ENCODE assay signal across 11 cellular contexts in genomic region chr19:38917921-38918491, GRCh38. TPM values are rescaled to one million over a fixed set of nuclear protein-coding genes. Genes with fewer than 3 reads are reported as not detected.
DNase-seq lines count a peak whose midpoint lies in the region; ATAC-seq and TF ChIP-seq lines count a peak whose summit lies in the region.
"Had no signal": no experiment of that assay in that cellular context is flagged by ENCODE, and none has a peak within 500 bp of the region (broad histone marks: within the 10 kb centered on the region; RNA-seq: fewer than 3 reads in every experiment).

No MANE protein-coding gene starts in this region.

- H3K27ac ChIP-seq in mesenchymal stem cell (ENCODE audit: low read length, poor library complexity, severe bottlenecking) (no peak overlapping the region), thyroid gland (no peak overlapping the region)
- H3K27ac ChIP-seq: ovary, tibial nerve had no signal

- CTCF ChIA-PET in HEK293T (lab: Yijun Ruan, JAX), result interaction anchor here (1.5 kb wide), 1 partner anchor 12 kb away, joined by 3 read pairs; the partner anchor contains the start of genes MRPS12 and SARS2

- H4K8ac ChIP-seq in mesenchymal stem cell (ENCODE audit: low read length), result no peak overlapping the region

- H2AFZ ChIP-seq in mesenchymal stem cell (ENCODE audit: low read depth, low read length), result no peak overlapping the region

- TF ChIP-seq CTCF in GM12873 (IDR thresholded peaks at IDR 0.05; ENCODE audit: insufficient read depth, low read depth, low read length, missing control alignments), result peak; percentile 19
- peak; percentile 8 for TF ChIP-seq CTCF in astrocyte of the cerebellum (IDR thresholded peaks at IDR 0.05; ENCODE audit: low read depth, low read length, missing control alignments)
- no peak for TF ChIP-seq CTCF in thyroid gland (IDR thresholded peaks at IDR 0.05)

- H3K9ac ChIP-seq in mesenchymal stem cell (ENCODE audit: low read length), result no peak overlapping the region

- H3K36me3 ChIP-seq in MG63 (peaks cover 10% of the 10 kb centered on the region), mesenchymal stem cell (ENCODE audit: control insufficient read depth in 1 of 2, insufficient read depth in 2 of 2, low read depth in 1 of 2, low read length in 2 of 2) (peaks cover 13 to 39% of the 10 kb centered on the region in 2 experiments), thyroid gland (peaks cover 6% of the 10 kb centered on the region in 2 donors)
- H3K36me3 ChIP-seq: ovary had no signal

- H3K4me2 ChIP-seq in mesenchymal stem cell (ENCODE audit: low read length, poor library complexity, severe bottlenecking), result no peak overlapping the region

- H2BK12ac ChIP-seq in mesenchymal stem cell (ENCODE audit: low read length in 2 of 2), result no peak overlapping the region

- in situ Hi-C loops in astrocyte of the cerebellum (cut with HindIII; ENCODE audit: low sequenced_read_pairs), result no loop called here

- H3K4me3 ChIP-seq in MG63 (no peak overlapping the region), astrocyte of the cerebellum (ENCODE audit: low read depth, low read length) (no peak overlapping the region), mesenchymal stem cell (ENCODE audit: insufficient read depth in 1 of 2, low read depth in 1 of 2, low read length in 2 of 2) (no peak overlapping the region), thyroid gland (replicated peaks in 1 of 3) (no peak overlapping the region)
- H3K4me3 ChIP-seq: ovary, tibial nerve had no signal

- no peaks in the 10 kb centered on the region for H3K9me3 ChIP-seq in MG63
- no peaks in the 10 kb centered on the region for H3K9me3 ChIP-seq in mesenchymal stem cell (ENCODE audit: control insufficient read depth, low read length)
- H3K9me3 ChIP-seq in thyroid gland, result no peaks in the 10 kb centered on the region
- H3K9me3 ChIP-seq: ovary, tibial nerve had no signal

- 92% methylated on average over 10 of the region's 13 CpGs for WGBS in mesenchymal stem cell
- WGBS in thyroid gland, 2 donors, result 84 to 90% methylated on average over 10 to 13 of the region's 13 CpGs

- POLR2A ChIA-PET in HEK293T (lab: Yijun Ruan, JAX), result interaction anchor here (1.5 kb wide), 1 partner anchor 12 kb away, joined by 6 read pairs; the partner anchor contains the start of genes MRPS12 and SARS2

- no peak overlapping the region for H2BK120ac ChIP-seq in mesenchymal stem cell (ENCODE audit: low read depth, low read length)

- no peak overlapping the region for H3K14ac ChIP-seq in mesenchymal stem cell (ENCODE audit: low read length in 2 of 2)

- no peak overlapping the region for H3K18ac ChIP-seq in mesenchymal stem cell (ENCODE audit: low read depth in 1 of 2, low read length in 2 of 2)

- H3K27me3 ChIP-seq in MG63 (no peaks in the 10 kb centered on the region), mesenchymal stem cell (ENCODE audit: control insufficient read depth in 1 of 2, insufficient read depth in 1 of 2, low read length in 2 of 2) (no peaks in the 10 kb centered on the region), thyroid gland (no peaks in the 10 kb centered on the region)
- H3K27me3 ChIP-seq: ovary, tibial nerve had no signal

- H4K91ac ChIP-seq in mesenchymal stem cell (ENCODE audit: low read length), result no peak overlapping the region

- no peak overlapping the region for H3K23ac ChIP-seq in mesenchymal stem cell (ENCODE audit: low read length in 2 of 2)

- no peak overlapping the region for H2BK15ac ChIP-seq in mesenchymal stem cell (ENCODE audit: low read depth, poor library complexity, severe bottlenecking)

- TF ChIP-seq POLR2A in thyroid gland (IDR thresholded peaks at IDR 0.05), result no peak

- ATAC-seq in GM21737 (IDR thresholded peaks at IDR 0.05; ENCODE audit: unreplicated experiment), result no peak

- intact Hi-C loops in thyroid gland (cut with DNase I), result no loop called here

- H3K79me1 ChIP-seq in mesenchymal stem cell (replicated peaks; ENCODE audit: low read length, poor library complexity, severe bottlenecking), result no peaks in the 10 kb centered on the region

- no peak overlapping the region for H2AK5ac ChIP-seq in mesenchymal stem cell (ENCODE audit: low read length, severe bottlenecking)

- DNase-seq in MG63 (peak; percentile 22), astrocyte of the cerebellum (ENCODE audit: low read depth) (no peak), mesenchymal stem cell (peak; percentile 18), HEK293T (ENCODE audit: extremely low spot score) (no peak), thyroid gland (no peak), NCI-H1436 (lab: John Stamatoyannopoulos, UW) (no peak)
- DNase-seq: NCI-H1930 had no signal

- no peak overlapping the region for H3K4ac ChIP-seq in mesenchymal stem cell (ENCODE audit: low read depth in 1 of 2, low read length in 2 of 2)

- H3K4me1 ChIP-seq in mesenchymal stem cell (ENCODE audit: control insufficient read depth, insufficient read depth, low read depth, low read length) (no peaks in the 10 kb centered on the region), thyroid gland (no peaks in the 10 kb centered on the region)
- H3K4me1 ChIP-seq: tibial nerve had no signal

- H2BK5ac ChIP-seq in mesenchymal stem cell (ENCODE audit: low read depth, low read length, poor library complexity, severe bottlenecking), result no peak overlapping the region

TF ChIP-seq in HEK293T, 16 proteins besides CTCF, POLR2A, EP300 and RAD21:
- no peak for TF ChIP-seq SP1 (IDR thresholded peaks at IDR 0.05)

RNA-seq across cellular contexts. Expression of gene CCER2, which starts 6.0 kb away (rescaled TPM):
- total RNA-seq in MG63 (2014; rRNA removed; shearing (Covaris generic); ENCODE audit: low replicate concordance), result not detected in 2 replicates
- not detected for polyA plus RNA-seq in mesenchymal stem cell (2013, experiment 1 of 2)
- 0.05 TPM for polyA plus RNA-seq in mesenchymal stem cell (2013, experiment 2 of 2)
- total RNA-seq in thyroid gland, result 1 to 10 TPM in 2 of 4 donors, not detected in 2; 1.2 to 1.9 TPM
- total RNA-seq: tibial nerve had no signal

RNA-seq across cellular contexts. Expression of gene SARS2, which starts 12.6 kb away (rescaled TPM):
- 18.4 and 20.8 TPM in 2 replicates for total RNA-seq in MG63 (2014; rRNA removed; shearing (Covaris generic); ENCODE audit: low replicate concordance)
- 17.6 TPM for polyA plus RNA-seq in mesenchymal stem cell (2013, experiment 1 of 2)
- polyA plus RNA-seq in mesenchymal stem cell (2013, experiment 2 of 2), result 15.2 TPM
- total RNA-seq in thyroid gland, result 10 to 100 TPM; 26.6 to 52.0 (median 37.8) TPM

RNA-seq across cellular contexts. Expression of gene MRPS12, which starts 12.7 kb away (rescaled TPM):
- total RNA-seq in MG63 (2014; rRNA removed; shearing (Covaris generic); ENCODE audit: low replicate concordance), result 82.3 and 150 TPM in 2 replicates
- polyA plus RNA-seq in mesenchymal stem cell (2013, experiment 1 of 2), result 48.5 TPM
- polyA plus RNA-seq in mesenchymal stem cell (2013, experiment 2 of 2), result 46.2 TPM
- 10 to 100 TPM; 17.7 to 33.6 (median 22.1) TPM for total RNA-seq in thyroid gland

RNA-seq across cellular contexts. Expression of gene NFKBIB, which starts 18.2 kb away (rescaled TPM):
- total RNA-seq in MG63 (2014; rRNA removed; shearing (Covaris generic); ENCODE audit: low replicate concordance), result 18.7 and 49.6 TPM in 2 replicates
- 23.4 TPM for polyA plus RNA-seq in mesenchymal stem cell (2013, experiment 1 of 2)
- polyA plus RNA-seq in mesenchymal stem cell (2013, experiment 2 of 2), result 24.8 TPM
- 10 to 100 TPM; 18.6 to 23.7 (median 21.2) TPM for total RNA-seq in thyroid gland

RNA-seq across cellular contexts. Expression of gene SIRT2, which starts 18.6 kb away (rescaled TPM):
- total RNA-seq in MG63 (2014; rRNA removed; shearing (Covaris generic); ENCODE audit: low replicate concordance), result 45.3 and 72.9 TPM in 2 replicates
- 57.6 TPM for polyA plus RNA-seq in mesenchymal stem cell (2013, experiment 1 of 2)
- polyA plus RNA-seq in mesenchymal stem cell (2013, experiment 2 of 2), result 54.9 TPM
- 100 to 1,000 TPM in 1 of 4 donors, 10 to 100 TPM in 3; 69.6 to 107 (median 90.7) TPM for total RNA-seq in thyroid gland

Comparison
In these comparisons a context has a peak if more than half of its experiments do, and no peak if none do; other contexts are left out.
1. CTCF ChIP-seq: peak in GM12873 (single experiment) and astrocyte of the cerebellum (single experiment); none in thyroid gland (0 of 6).
2. DNase-seq: peak in MG63 (single experiment) and mesenchymal stem cell (single experiment); none in astrocyte of the cerebellum (single experiment), HEK293T (single experiment), thyroid gland (0 of 2) and NCI-H1436 (single experiment).